10 cellular contexts compared by ENCODE assay signal in genomic region chr17:32627233-32628008, GRCh38.
A peak's percentile ranks its signal among the peaks of the same experiment; 100 is the strongest.
DNase-seq lines count a peak whose midpoint lies in the region; ATAC-seq and TF ChIP-seq lines count a peak whose summit lies in the region.
"Had no signal": no experiment of that assay in that cellular context is flagged by ENCODE, and none has a peak within 500 bp of the region (broad histone marks: within the 10 kb centered on the region; RNA-seq: fewer than 3 reads in every experiment).

No MANE protein-coding gene starts in this region.

- H3K4me3 ChIP-seq in PC-3 (ENCODE audit: low read length), result no peak overlapping the region
- no peak overlapping the region for H3K4me3 ChIP-seq in WERI-Rb-1 (ENCODE audit: low read depth, low read length)

- H3K27ac ChIP-seq in PC-3 (ENCODE audit: low read length), result no peak overlapping the region
- peak overlapping the region; percentile 73 for H3K27ac ChIP-seq in substantia nigra (ENCODE audit: low read depth, low read length, poor library complexity, severe bottlenecking)
- H3K27ac ChIP-seq in WERI-Rb-1, result no peak overlapping the region

- no peak overlapping the region for H3K27ac Mint-ChIP-seq in CD14-positive monocyte

- no peak overlapping the region for H3K9ac ChIP-seq in PC-3 (ENCODE audit: low read length)

- H2AFZ ChIP-seq in PC-3 (ENCODE audit: low read length), result no peak overlapping the region

- no peak overlapping the region for H3K4me3 Mint-ChIP-seq in CD14-positive monocyte

- H3F3A ChIP-seq in PC-3 (ENCODE audit: low read length, unreplicated experiment), result no peaks in the 10 kb centered on the region

- POLR2A ChIA-PET in PC-3 (lab: Charles Lee; ENCODE audit: unreplicated experiment), result no interaction called here

- peaks cover 10% of the 10 kb centered on the region; the same call in 1 of the 2 replicates for H3K4me1 ChIP-seq in PC-3 (ENCODE audit: insufficient read depth, low read length)

- H3K9me3 Mint-ChIP-seq in CD14-positive monocyte, result no peaks in the 10 kb centered on the region

- CTCF ChIA-PET in PC-3 (lab: Charles Lee), result no interaction called here

- no peak for TF ChIP-seq CTCF in PC-3 (conservative IDR thresholded peaks at IDR 0.05; ENCODE audit: low read depth, low read length)
- no peak for TF ChIP-seq CTCF in CD14-positive monocyte (IDR thresholded peaks at IDR 0.05)
- TF ChIP-seq CTCF in WERI-Rb-1 (IDR thresholded peaks at IDR 0.05; ENCODE audit: low read depth, low read length), result no peak

- H3K9me3 ChIP-seq in PC-3 (ENCODE audit: low read length), result no peaks in the 10 kb centered on the region
- H3K9me3 ChIP-seq in WERI-Rb-1 (ENCODE audit: severe bottlenecking), result no peaks in the 10 kb centered on the region

- H3K4me2 ChIP-seq in PC-3 (ENCODE audit: low read length), result 0 out of 2 replicates have a peak overlapping the region, but pooled peaks have one; percentile 17

- no peaks in the 10 kb centered on the region for H3K79me2 ChIP-seq in PC-3 (ENCODE audit: low read length)

- no peaks in the 10 kb centered on the region for H3K36me3 Mint-ChIP-seq in CD14-positive monocyte

- no peaks in the 10 kb centered on the region for H4K20me1 ChIP-seq in PC-3 (ENCODE audit: low read length)

- H3K36me3 ChIP-seq in PC-3 (ENCODE audit: low read depth, low read length), result no peaks in the 10 kb centered on the region
- no peaks in the 10 kb centered on the region for H3K36me3 ChIP-seq in WERI-Rb-1

- peak; percentile 76 for DNase-seq in NCI-H128 (lab: John Stamatoyannopoulos, UW; ENCODE audit: unreplicated experiment)
- peak; percentile 7 for DNase-seq in PC-3
- DNase-seq in hypothalamus (lab: John Stamatoyannopoulos, UW), result peak in 46 of 51 donors; percentile 6 to 86 (median 56)
- DNase-seq in substantia nigra (lab: John Stamatoyannopoulos, UW), result peak in 47 of 49 donors; percentile 2 to 91 (median 55)
- no peak for DNase-seq in CD14-positive monocyte (ENCODE audit: low spot score)
- no peak for DNase-seq in stimulated activated naive CD8-positive, alpha-beta T cell treated with anti-CD3 and anti-CD28 coated beads, Interleukin-15, Interleukin-2, amounts not matched to agents 100 U/mL and 50 U/mL, for 24 hours
- DNase-seq in GDM1 (lab: John Stamatoyannopoulos, UW), result no peak
- DNase-seq in WERI-Rb-1, result no peak
- DNase-seq: activated CD4-positive, CD25-positive, alpha-beta regulatory T cell; NCI-H1048 had no signal

- ATAC-seq in PC-3, result peak; percentile 54
- no peak for ATAC-seq in stimulated activated naive CD8-positive, alpha-beta T cell treated with anti-CD3 and anti-CD28 coated beads, Interleukin-15, Interleukin-2, amounts not matched to agents 100 U/mL and 50 U/mL, for 24 hours

- intact Hi-C loops in PC-3 (cut with micrococcal nuclease), result no loop called here
- intact Hi-C loops in CD14-positive monocyte (cut with micrococcal nuclease), result no loop called here

- H3K9me2 ChIP-seq in PC-3 (replicated peaks; ENCODE audit: low read length), result no peaks in the 10 kb centered on the region

- H3K27me3 ChIP-seq in PC-3 (ENCODE audit: low read length) (no peaks in the 10 kb centered on the region), WERI-Rb-1 (ENCODE audit: insufficient read depth, low read depth, severe bottlenecking) (no peaks in the 10 kb centered on the region)

- BruUV-seq in PC-3 (replicated peaks; lab: Mats Ljungman, UMichigan), result no TSS peak

- H3K27me3 Mint-ChIP-seq in CD14-positive monocyte (ENCODE audit: low read depth in 3 of 3), result peaks cover 0 to 5% (median 0%) of the 10 kb centered on the region in 3 donors

- H3K4me1 Mint-ChIP-seq in CD14-positive monocyte, result no peaks in the 10 kb centered on the region

Comparison
In these comparisons a context has a peak if more than half of its experiments do, and no peak if none do; other contexts are left out.
1. DNase-seq: peak in NCI-H128 (single experiment), PC-3 (single experiment), hypothalamus (46 of 51) and substantia nigra (47 of 49); none in CD14-positive monocyte (single experiment), stimulated activated naive CD8-positive, alpha-beta T cell treated with anti-CD3 and anti-CD28 coated beads, Interleukin-15, Interleukin-2, amounts not matched to agents 100 U/mL and 50 U/mL, for 24 hours (single experiment), GDM1 (single experiment) and WERI-Rb-1 (single experiment).